26 cellular contexts compared by ENCODE assay signal in the genomic region with DNA sequence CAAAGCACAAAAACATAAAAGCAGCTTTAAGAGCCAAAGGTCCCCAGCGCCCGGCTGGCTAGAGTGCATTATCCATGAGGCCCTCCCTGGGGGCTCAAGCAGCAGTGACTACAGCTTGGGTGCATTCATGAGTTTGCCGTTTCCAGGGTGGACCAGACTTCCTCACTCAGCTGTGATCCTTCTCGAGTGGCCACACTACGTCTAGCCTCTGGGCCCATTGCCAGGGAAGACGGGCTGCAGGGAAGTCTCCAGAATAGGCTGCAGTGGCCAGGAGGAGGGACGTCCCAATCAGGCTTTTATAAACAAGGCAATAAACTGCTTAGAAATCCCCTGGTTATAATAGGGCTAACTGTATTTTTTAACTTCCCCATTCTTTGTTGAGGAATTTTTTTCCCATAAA.
"Had no signal": no experiment of that assay in that cellular context is flagged by ENCODE, and none has a peak within 500 bp of the region (broad histone marks: within the 10 kb centered on the region; RNA-seq: fewer than 3 reads in every experiment).

No MANE protein-coding gene starts in this region.

- ATAC-seq: activated CD8-positive, alpha-beta T cell treated with anti-CD3 and anti-CD28 coated beads, Interleukin-2, amount 10 ng/mL, durations not matched to agents 7 days and 5 days; body of pancreas; effector memory CD8-positive, alpha-beta T cell; esophagus mucosa; mucosa of descending colon; pancreas; psoas muscle; stimulated activated effector memory CD8-positive, alpha-beta T cell treated with anti-CD3 and anti-CD28 coated beads, Interleukin-12 subunit alpha, Interleukin-12 subunit beta, amount 100 ng/mL, for 72 hours; stimulated activated naive CD8-positive, alpha-beta T cell treated with anti-CD3 and anti-CD28 coated beads, Interleukin-15, amount 100 ng/mL, for 72 hours; T-helper 17 cell had no signal

- H3K9me3 ChIP-seq: body of pancreas, colonic mucosa, mucosa of descending colon, pancreas, psoas muscle, right lobe of liver had no signal

- H3K27ac Mint-ChIP-seq: activated CD8-positive, alpha-beta T cell treated with anti-CD3 and anti-CD28 coated beads, Interleukin-2, amount 10 ng/mL, durations not matched to agents 7 days and 5 days; activated naive CD4-positive, alpha-beta T cell treated with anti-CD3 and anti-CD28 coated beads, Interleukin-2, amount 50 U/mL, for 24 hours; effector memory CD8-positive, alpha-beta T cell; immature natural killer cell; nephron progenitor cell; stimulated activated effector memory CD8-positive, alpha-beta T cell treated with anti-CD3 and anti-CD28 coated beads, Interleukin-12 subunit alpha, Interleukin-12 subunit beta, amount 100 ng/mL, for 72 hours; stimulated activated naive CD8-positive, alpha-beta T cell treated with anti-CD3 and anti-CD28 coated beads, Interleukin-15, amount 100 ng/mL, for 72 hours; T-helper 17 cell had no signal

- H3K27me3 ChIP-seq: body of pancreas, cardiac muscle cell, colonic mucosa, dorsolateral prefrontal cortex, hepatocyte, pancreas, right lobe of liver, tibial nerve had no signal

- H3K4me1 ChIP-seq: body of pancreas, colonic mucosa, pancreas, psoas muscle, right lobe of liver, tibial nerve had no signal

- H3K4me3 ChIP-seq: body of pancreas, cardiac muscle cell, colonic mucosa, dorsolateral prefrontal cortex, hepatocyte, mucosa of descending colon, pancreas, psoas muscle, right lobe of liver, skin epidermis, tibial nerve had no signal

- H3K27me3 Mint-ChIP-seq: activated naive CD4-positive, alpha-beta T cell treated with anti-CD3 and anti-CD28 coated beads, Interleukin-2, amount 50 U/mL, for 24 hours; effector memory CD8-positive, alpha-beta T cell; stimulated activated naive CD8-positive, alpha-beta T cell treated with anti-CD3 and anti-CD28 coated beads, Interleukin-15, amount 100 ng/mL, for 72 hours; T-helper 17 cell had no signal

- H3K27ac ChIP-seq: body of pancreas, cardiac muscle cell, colonic mucosa, hepatocyte, pancreas, psoas muscle, right lobe of liver, skin epidermis, tibial nerve had no signal

- H3K36me3 ChIP-seq: cardiac muscle cell, colonic mucosa, pancreas, right lobe of liver had no signal

- DNase-seq: activated CD4-positive, alpha-beta T cell treated with anti-CD3 and anti-CD28 coated beads, Interleukin-2, amount 50 U/mL, for 1 hour; activated CD4-positive, CD25-positive, alpha-beta regulatory T cell treated with anti-CD3 and anti-CD28 coated beads, Interleukin-2, amount 50 U/mL, for 72 hours; activated CD8-positive, alpha-beta T cell treated with anti-CD3 and anti-CD28 coated beads, Interleukin-2, amount 10 ng/mL, durations not matched to agents 7 days and 5 days; activated gamma-delta T cell treated with Interleukin-2 at 50 U/mL for 16 hours; body of pancreas; colonic mucosa; effector memory CD8-positive, alpha-beta T cell; immature natural killer cell; mesendoderm; nephron progenitor cell; pancreas; right lobe of liver; stimulated activated CD4-positive, alpha-beta T cell treated with anti-CD3 and anti-CD28 coated beads, Interleukin-2, amount 100 ng/mL, for 24 hours; stimulated activated naive CD8-positive, alpha-beta T cell treated with anti-CD3 and anti-CD28 coated beads, Interleukin-15, amount 100 ng/mL, for 72 hours; SW 1271; T-helper 17 cell had no signal

- H3K4me3 Mint-ChIP-seq: activated CD8-positive, alpha-beta T cell treated with anti-CD3 and anti-CD28 coated beads, Interleukin-2, amount 10 ng/mL, durations not matched to agents 7 days and 5 days; activated naive CD4-positive, alpha-beta T cell treated with anti-CD3 and anti-CD28 coated beads, Interleukin-2, amount 50 U/mL, for 24 hours; effector memory CD8-positive, alpha-beta T cell; immature natural killer cell; nephron progenitor cell; stimulated activated effector memory CD8-positive, alpha-beta T cell treated with anti-CD3 and anti-CD28 coated beads, Interleukin-12 subunit alpha, Interleukin-12 subunit beta, amount 100 ng/mL, for 72 hours; stimulated activated naive CD8-positive, alpha-beta T cell treated with anti-CD3 and anti-CD28 coated beads, Interleukin-15, amount 100 ng/mL, for 72 hours; T-helper 17 cell had no signal

- H3K4me1 Mint-ChIP-seq: activated naive CD4-positive, alpha-beta T cell treated with anti-CD3 and anti-CD28 coated beads, Interleukin-2, amount 50 U/mL, for 24 hours; nephron progenitor cell; stimulated activated effector memory CD8-positive, alpha-beta T cell treated with anti-CD3 and anti-CD28 coated beads, Interleukin-12 subunit alpha, Interleukin-12 subunit beta, amount 100 ng/mL, for 72 hours; stimulated activated naive CD8-positive, alpha-beta T cell treated with anti-CD3 and anti-CD28 coated beads, Interleukin-15, amount 100 ng/mL, for 72 hours; T-helper 17 cell had no signal

- H3K36me3 Mint-ChIP-seq: stimulated activated effector memory CD8-positive, alpha-beta T cell treated with anti-CD3 and anti-CD28 coated beads, Interleukin-12 subunit alpha, Interleukin-12 subunit beta, amount 100 ng/mL, for 72 hours had no signal
